In genomic region chr16:2398520-2398919, GRCh38 we compare ENCODE assay signal across 2 cellular contexts.
A peak's percentile ranks its signal among the peaks of the same experiment; 100 is the strongest.
TF ChIP-seq lines count a peak whose summit lies in the region.

No MANE protein-coding gene starts in this region.

TF ChIP-seq in IMR-90, 13 proteins besides CTCF, POLR2A, EP300 and RAD21:
- TF ChIP-seq CEBPB (IDR thresholded peaks at IDR 0.05; ENCODE audit: low read depth, low read length), result peak; percentile 43; the same call in 1 of the 2 replicates
- TF ChIP-seq FOS (IDR thresholded peaks at IDR 0.05; ENCODE audit: low read depth, low read length), result no peak

TF ChIP-seq in K562, 482 proteins besides CTCF, POLR2A, EP300 and RAD21:
- TF ChIP-seq CEBPB (tag; IDR thresholded peaks at IDR 0.05), result peak; percentile 45; the same call in 1 of the 2 replicates
- no peak for TF ChIP-seq XRCC4 (IDR thresholded peaks at IDR 0.05; ENCODE audit: extremely low read depth, insufficient read depth, insufficient read length)
- TF ChIP-seq ATF3 (IDR thresholded peaks at IDR 0.05), result peak; percentile 41; the same call in 1 of the 2 replicates
- TF ChIP-seq ATF3 (CRISPR knock-in tag; conservative IDR thresholded peaks at IDR 0.05), result no peak
- TF ChIP-seq CEBPG (CRISPR knock-in tag; IDR thresholded peaks at IDR 0.05), result 0 out of 2 replicates have a peak, but pooled peaks have one; percentile 45
- TF ChIP-seq CEBPG (tag; conservative IDR thresholded peaks at IDR 0.05 in 1 of 2, IDR thresholded peaks at IDR 0.05 in 1 of 2), result peak; percentile 21 to 79; a peak in 2 of 4 replicates
